Comparison of ENCODE assay signal across 8 cellular contexts in genomic region chr15:89874926-89875564, GRCh38. TPM values are rescaled to one million over a fixed set of nuclear protein-coding genes. Genes with fewer than 3 reads are reported as not detected.
A peak's percentile ranks its signal among the peaks of the same experiment; 100 is the strongest.
DNase-seq lines count a peak whose midpoint lies in the region; ATAC-seq and TF ChIP-seq lines count a peak whose summit lies in the region.

No MANE protein-coding gene starts in this region.

- H3K27ac Mint-ChIP-seq in chondrocyte (ENCODE audit: unreplicated experiment) = no peak overlapping the region

- no peaks in the 10 kb centered on the region for H3K9me3 Mint-ChIP-seq in chondrocyte (ENCODE audit: low read depth)

- H3K36me3 ChIP-seq in liver (ENCODE audit: control insufficient read depth in 4 of 4, insufficient read depth in 3 of 4, low read depth in 1 of 4, low read length in 3 of 4) = peaks cover 1 to 23% (median 13%) of the 10 kb centered on the region in 4 donors

- TF ChIP-seq RAD21 in liver (IDR thresholded peaks at IDR 0.05) = peak; percentile 93 to 95

- H3K27ac ChIP-seq in liver (ENCODE audit: low read depth in 1 of 2, low read length in 2 of 2) = no peak overlapping the region

- H3K4me1 ChIP-seq in liver (ENCODE audit: control insufficient read depth in 4 of 4, insufficient read depth in 4 of 4, low read length in 3 of 4) = peaks cover 3 to 14% (median 6%) of the 10 kb centered on the region in 4 donors

- H3K4me3 Mint-ChIP-seq in chondrocyte (ENCODE audit: unreplicated experiment) = no peak overlapping the region

- peak; percentile 76 for DNase-seq in SIG-M5 treated with dmso at 0.1 percent for 504 hours (lab: John Stamatoyannopoulos, UW; ENCODE audit: unreplicated experiment)
- no peak for DNase-seq in SIG-M5 (lab: John Stamatoyannopoulos, UW)
- DNase-seq in NCI-H510A (lab: John Stamatoyannopoulos, UW) = peak; percentile 30
- peak; percentile 91 for DNase-seq in activated CD4-positive, alpha-beta T cell treated with anti-CD3 and anti-CD28 coated beads for 48 hours
- no peak for DNase-seq in chondrocyte (ENCODE audit: low spot score)
- peak; percentile 63 to 68 (median 64) for DNase-seq in stimulated activated CD4-positive, alpha-beta T cell treated with anti-CD3 and anti-CD28 coated beads, TNF-alpha, amount 100 ng/mL, for 4 hours (ENCODE audit: low read depth in 3 of 3)

- no peak overlapping the region for H3K4me3 ChIP-seq in liver (ENCODE audit: low read depth in 1 of 3, low read length in 3 of 3)

- TF ChIP-seq CTCF in chondrocyte (IDR thresholded peaks at IDR 0.05) (peak; percentile 96), liver (IDR thresholded peaks at IDR 0.05; ENCODE audit: low read depth, low read length, missing input control) (peak; percentile 90)

- no peak overlapping the region for H3K9ac ChIP-seq in liver (ENCODE audit: low read depth in 1 of 2, low read length in 2 of 2)

- H3K36me3 Mint-ChIP-seq in chondrocyte (ENCODE audit: low read depth) = peaks cover 8% of the 10 kb centered on the region

- H3K9me3 ChIP-seq in liver (ENCODE audit: control insufficient read depth in 4 of 4, low read length in 3 of 4) = no peaks in the 10 kb centered on the region

- no peaks in the 10 kb centered on the region for H3K4me1 Mint-ChIP-seq in chondrocyte (ENCODE audit: low read depth)

- peak; percentile 90 for ATAC-seq in HG03139 (IDR thresholded peaks at IDR 0.05; ENCODE audit: unreplicated experiment)

- H3K27me3 ChIP-seq in liver (ENCODE audit: control insufficient read depth in 4 of 4, insufficient read depth in 4 of 4, low read length in 3 of 4) = no peaks in the 10 kb centered on the region

- H3K27me3 Mint-ChIP-seq in chondrocyte (ENCODE audit: low read depth) = no peaks in the 10 kb centered on the region

- WGBS in liver = 27% methylated on average over 10 of the region's 10 CpGs

TF ChIP-seq in liver, 16 proteins besides CTCF, POLR2A, EP300 and RAD21:
- TF ChIP-seq TAF1 (conservative IDR thresholded peaks at IDR 0.05) (no peak), SP1 (IDR thresholded peaks at IDR 0.05) (no peak), REST (IDR thresholded peaks at IDR 0.05) (no peak), ZBTB33 (IDR thresholded peaks at IDR 0.05) (no peak), NR2F2 (IDR thresholded peaks at IDR 0.05) (no peak), MAX (IDR thresholded peaks at IDR 0.05) (peak; percentile 65), GABPA (IDR thresholded peaks at IDR 0.05 in 1 of 2, conservative IDR thresholded peaks at IDR 0.05 in 1 of 2) (no peak), ATF3 (IDR thresholded peaks at IDR 0.05) (no peak), FOXA2 (IDR thresholded peaks at IDR 0.05) (no peak)
TF ChIP-seq in liver: peak in this region for 1.

RNA-seq across cellular contexts. Expression of gene AP3S2, which starts 18.7 kb away (rescaled TPM):
- total RNA-seq in chondrocyte (19.6 to 26.2 TPM (median 24.4 TPM) in 3 replicates), liver (10 to 100 TPM; 24.1 to 73.5 TPM)
- polyA plus RNA-seq in liver = 10 to 100 TPM in 1 of 2 donors, 1 to 10 TPM in 1; 8.4 to 27.6 TPM

RNA-seq across cellular contexts. Expression of gene ARPIN, which starts 37.7 kb away (rescaled TPM):
- total RNA-seq in chondrocyte (17.0 to 24.2 TPM (median 18.2 TPM) in 3 replicates), liver (1 to 10 TPM; 3.9 to 7.2 TPM)
- polyA plus RNA-seq in liver = 1 to 10 TPM; 1.6 to 3.2 TPM

Comparison
In these comparisons a context has a peak if more than half of its experiments do, and no peak if none do; other contexts are left out.
1. DNase-seq: peak in SIG-M5 treated with dmso at 0.1 percent for 504 hours (single experiment), NCI-H510A (single experiment), activated CD4-positive, alpha-beta T cell treated with anti-CD3 and anti-CD28 coated beads for 48 hours (single experiment) and stimulated activated CD4-positive, alpha-beta T cell treated with anti-CD3 and anti-CD28 coated beads, TNF-alpha, amount 100 ng/mL, for 4 hours (3 of 3); none in SIG-M5 (single experiment) and chondrocyte (single experiment).